ENCODE assay signal across 3 cellular contexts in the genomic region with DNA sequence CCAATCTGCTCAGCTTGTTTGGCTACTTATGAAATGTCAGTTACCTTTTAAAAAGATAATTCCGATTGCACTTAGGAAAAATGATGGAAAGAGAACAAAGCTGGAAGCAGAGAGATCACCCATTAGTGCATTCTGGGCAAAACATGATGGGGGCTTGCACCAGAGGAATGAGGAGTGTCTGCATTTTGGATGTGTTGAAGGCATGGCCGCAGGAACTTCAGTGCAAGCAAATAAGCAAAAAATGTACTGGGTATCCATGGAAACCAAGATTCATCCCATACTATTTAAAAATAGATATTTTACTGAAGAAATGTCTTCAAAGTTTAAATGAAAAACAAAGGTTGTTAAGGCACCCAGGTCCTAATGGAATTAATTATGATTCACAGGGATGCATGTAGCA.
"Had no signal": no experiment of that assay in that cellular context is flagged by ENCODE, and none has a peak within 500 bp of the region (broad histone marks: within the 10 kb centered on the region; RNA-seq: fewer than 3 reads in every experiment).

No MANE protein-coding gene starts in this region.

- ATAC-seq: GM12878 had no signal

- DNase-seq: GDM1, GF-D8 had no signal

- H3K4me3 ChIP-seq: GM12878 had no signal
